ENCODE assay signal across 22 cellular contexts in genomic region chr17:82840431-82840831, GRCh38. TPM values are rescaled to one million over a fixed set of nuclear protein-coding genes. Genes with fewer than 3 reads are reported as not detected.
A peak's percentile ranks its signal among the peaks of the same experiment; 100 is the strongest.
DNase-seq lines count a peak whose midpoint lies in the region; ATAC-seq and TF ChIP-seq lines count a peak whose summit lies in the region.
"Had no signal": no experiment of that assay in that cellular context is flagged by ENCODE, and none has a peak within 500 bp of the region (broad histone marks: within the 10 kb centered on the region; RNA-seq: fewer than 3 reads in every experiment).

No MANE protein-coding gene starts in this region.

- BruUV-seq in PC-9 (replicated peaks; lab: Mats Ljungman, UMichigan) = no TSS peak

- intact Hi-C loops in PC-9 (cut with micrococcal nuclease; ENCODE audit: unreplicated experiment) (no loop called here), sigmoid colon (cut with DNase I) (no loop called here)

- H3K9me3 ChIP-seq in HEK293 (ENCODE audit: control insufficient read depth, insufficient read depth, low read depth, low read length) (no peaks in the 10 kb centered on the region), PC-9 (ENCODE audit: insufficient read depth, low read depth) (no peaks in the 10 kb centered on the region), sigmoid colon (no peaks in the 10 kb centered on the region)
- H3K9me3 ChIP-seq: colonic mucosa had no signal

- no peak overlapping the region for H2AFZ ChIP-seq in PC-9

- peak overlapping the region; percentile 87 for H3K4me2 ChIP-seq in PC-9

- no peaks in the 10 kb centered on the region for H4K20me1 ChIP-seq in PC-9 (ENCODE audit: insufficient read depth)

- POLR2A ChIA-PET in HEK293 (lab: Yijun Ruan, JAX) (no interaction called here), PC-9 (lab: Charles Lee; ENCODE audit: unreplicated experiment) (no interaction called here)

- no peaks in the 10 kb centered on the region for H3K9me2 ChIP-seq in PC-9 (ENCODE audit: insufficient read depth)

- WGBS in sigmoid colon, 2 donors = 95 to 97% methylated on average over 12 of the region's 12 CpGs

- H3K4me3 ChIP-seq in HEK293 (ENCODE audit: low read depth, low read length) (no peak overlapping the region), PC-9 (no peak overlapping the region), sigmoid colon (no peak overlapping the region)
- H3K4me3 ChIP-seq: colonic mucosa, SK-N-MC had no signal

- H3K36me3 ChIP-seq in HEK293 (ENCODE audit: control insufficient read depth in 2 of 2, insufficient read depth in 1 of 2, low read length in 2 of 2) = no peaks in the 10 kb centered on the region
- no peaks in the 10 kb centered on the region for H3K36me3 ChIP-seq in PC-9 (ENCODE audit: low read depth)
- H3K36me3 ChIP-seq in sigmoid colon = no peaks in the 10 kb centered on the region
- H3K36me3 ChIP-seq: colonic mucosa had no signal

- CTCF ChIA-PET in HEK293 (lab: Yijun Ruan, JAX) (interaction anchor here (0.6 kb wide), 1 partner anchor 73 kb away, joined by 3 read pairs; no protein-coding TSS in a partner anchor), PC-9 (lab: Charles Lee) (interaction anchor here (0.6 kb wide), 1 partner anchor 194 kb away, joined by 4 read pairs; no protein-coding TSS in a partner anchor)

- H3F3A ChIP-seq in PC-9 (ENCODE audit: insufficient read depth, low read depth) = peaks cover 20% of the 10 kb centered on the region; the same call in 1 of the 2 replicates

- peak; percentile 52 for ATAC-seq in foreskin keratinocyte
- no peak for ATAC-seq in GM21447 (IDR thresholded peaks at IDR 0.05; ENCODE audit: unreplicated experiment)
- ATAC-seq in HG03097 (IDR thresholded peaks at IDR 0.05; ENCODE audit: low FRiP score, unreplicated experiment) = no peak
- no peak for ATAC-seq in HG02610 (IDR thresholded peaks at IDR 0.05; ENCODE audit: unreplicated experiment)
- ATAC-seq: Panc1 had no signal

- no peaks in the 10 kb centered on the region for H3K79me2 ChIP-seq in PC-9 (ENCODE audit: low read depth)

- no peaks in the 10 kb centered on the region for H3K27me3 ChIP-seq in PC-9 (ENCODE audit: insufficient read depth, low read depth)
- no peaks in the 10 kb centered on the region for H3K27me3 ChIP-seq in foreskin keratinocyte
- no peaks in the 10 kb centered on the region for H3K27me3 ChIP-seq in sigmoid colon
- H3K27me3 ChIP-seq: colonic mucosa had no signal

- H3K27ac ChIP-seq in HEK293 (ENCODE audit: extremely low read depth, low read depth, low read length) (no peak overlapping the region), PC-9 (peak overlapping the region; percentile 91), foreskin keratinocyte (peak overlapping the region; percentile 99), sigmoid colon (no peak overlapping the region)
- H3K27ac ChIP-seq: colonic mucosa, SK-N-MC had no signal

- no peak for TF ChIP-seq POLR2A in sigmoid colon (IDR thresholded peaks at IDR 0.05)

- no peak for TF ChIP-seq EP300 in sigmoid colon (IDR thresholded peaks at IDR 0.05)

- H3K4me1 ChIP-seq in HEK293 (ENCODE audit: control insufficient read depth, insufficient read depth, low read length) (no peaks in the 10 kb centered on the region), PC-9 (replicated peaks; ENCODE audit: insufficient read depth) (peaks cover 37% of the 10 kb centered on the region), foreskin keratinocyte (peaks cover 17% of the 10 kb centered on the region), sigmoid colon (no peaks in the 10 kb centered on the region)

- DNase-seq in PC-9 (no peak), foreskin keratinocyte (peak; percentile 37 to 73), sigmoid colon (peak; percentile 60), NCI-H524 (lab: John Stamatoyannopoulos, UW) (no peak)
- DNase-seq: activated CD8-positive, alpha-beta memory T cell treated with anti-CD3 and anti-CD28 coated beads for 24 hours; activated T-cell treated with anti-CD3 and anti-CD28 coated beads, Interleukin-2, amount 50 U/mL, for 48 hours; CD4-positive, CD25-positive, alpha-beta regulatory T cell; colonic mucosa; DMS53; foreskin fibroblast; kidney glomerular epithelial cell; midbrain; NCI-H1092 treated with DMSO at 0.1 percent for 48 hours; nephron progenitor cell; stimulated activated CD8-positive, alpha-beta memory T cell treated with anti-CD3 and anti-CD28 coated beads, Interleukin-4, amount 100 ng/mL, for 48 hours; substantia nigra had no signal

- TF ChIP-seq CTCF in HEK293 (tag by site-specific recombination; IDR thresholded peaks at IDR 0.05) = no peak
- TF ChIP-seq CTCF in PC-9 (conservative IDR thresholded peaks at IDR 0.05) = no peak
- no peak for TF ChIP-seq CTCF in foreskin keratinocyte (conservative IDR thresholded peaks at IDR 0.05)
- no peak for TF ChIP-seq CTCF in sigmoid colon (IDR thresholded peaks at IDR 0.05)

TF ChIP-seq in HEK293, 187 proteins besides CTCF, POLR2A, EP300 and RAD21:
- no peak for TF ChIP-seq HOXD13 (CRISPR knock-in tag; IDR thresholded peaks at IDR 0.05; ENCODE audit: borderline replicate concordance)
- TF ChIP-seq ZBTB44 (tag by site-specific recombination; IDR thresholded peaks at IDR 0.05) = peak; percentile 24; the same call in 1 of the 2 replicates
- TF ChIP-seq ZXDB (tag by site-specific recombination; IDR thresholded peaks at IDR 0.05) = no peak
- no peak for TF ChIP-seq ZNF169 (tag by site-specific recombination; IDR thresholded peaks at IDR 0.05)
- TF ChIP-seq ZNF292 (tag by site-specific recombination; IDR thresholded peaks at IDR 0.05; ENCODE audit: borderline replicate concordance, low read depth) = no peak
- TF ChIP-seq ZNF776 (tag by site-specific recombination; IDR thresholded peaks at IDR 0.05; ENCODE audit: borderline replicate concordance) = no peak
- peak; percentile 71 for TF ChIP-seq REST (tag by site-specific recombination; IDR thresholded peaks at IDR 0.05)
- no peak for TF ChIP-seq ZNF596 (tag by site-specific recombination; IDR thresholded peaks at IDR 0.05)
- peak; percentile 30; the same call in 1 of the 2 replicates for TF ChIP-seq ZNF341 (tag by site-specific recombination; IDR thresholded peaks at IDR 0.05; ENCODE audit: low read depth)
- TF ChIP-seq ZNF530 (tag by site-specific recombination; IDR thresholded peaks at IDR 0.05; ENCODE audit: low read depth) = no peak

RNA-seq across cellular contexts. Expression of gene ZNF750, which starts 0.6 kb away (rescaled TPM):
- total RNA-seq in PC-9 (2021) (0.35 and 0.44 TPM in 2 replicates), foreskin keratinocyte (0.18 and 0.27 TPM in 2 replicates), sigmoid colon (not detected)
- polyA plus RNA-seq in foreskin keratinocyte (0.12 TPM in 2 replicates), sigmoid colon (under 1 TPM in 1 of 3 donors, not detected in 2; 0.01 TPM)
- total RNA-seq: CD4-positive, CD25-positive, alpha-beta regulatory T cell; colonic mucosa had no signal

Comparison
In these comparisons a context has a peak if more than half of its experiments do, and no peak if none do; other contexts are left out.
1. H3K27ac ChIP-seq: peak in PC-9 (single experiment) and foreskin keratinocyte (single experiment); none in HEK293 (single experiment) and sigmoid colon (0 of 4).
2. DNase-seq: peak in foreskin keratinocyte (2 of 2) and sigmoid colon (single experiment); none in PC-9 (0 of 2) and NCI-H524 (0 of 2).